11 cellular contexts compared by ENCODE assay signal in the genomic region with DNA sequence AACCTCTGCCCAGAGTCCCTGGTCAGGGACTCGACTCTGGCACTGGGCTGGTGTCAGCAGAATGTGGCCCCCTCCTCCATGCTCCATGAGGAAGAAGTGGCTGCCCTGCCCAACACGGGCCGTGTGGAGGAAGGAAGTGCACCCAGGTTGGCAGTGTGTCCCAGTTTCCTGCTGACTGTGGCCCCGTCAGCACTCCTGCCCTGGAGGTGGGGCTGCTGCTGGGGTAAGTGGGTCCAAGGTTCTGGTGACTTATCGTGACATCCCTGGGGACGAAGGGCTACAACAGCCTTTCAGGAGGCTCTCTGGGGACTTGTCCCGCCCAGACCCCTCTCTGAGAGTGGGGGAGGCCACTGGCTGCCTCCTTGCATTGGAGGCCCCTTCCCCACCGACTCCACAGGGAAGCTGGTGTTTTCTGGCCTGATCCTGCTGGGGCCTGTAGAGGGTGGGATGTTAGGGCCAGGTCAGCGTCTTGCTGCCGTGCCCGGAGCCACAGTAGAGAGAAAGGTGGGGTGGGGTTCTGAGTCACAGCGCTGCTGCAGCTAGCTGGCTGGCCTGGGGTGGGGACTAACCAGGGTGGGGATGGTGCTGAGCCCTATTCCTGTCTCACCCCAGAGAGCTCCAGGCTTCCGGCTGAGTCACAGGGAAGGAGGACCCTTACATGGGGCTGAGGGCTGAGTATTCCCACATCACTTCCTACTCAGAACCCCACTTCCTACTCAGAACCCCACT. TPM values are rescaled to one million over a fixed set of nuclear protein-coding genes. Genes with fewer than 3 reads are reported as not detected.
A peak's percentile ranks its signal among the peaks of the same experiment; 100 is the strongest.
DNase-seq lines count a peak whose midpoint lies in the region; ATAC-seq and TF ChIP-seq lines count a peak whose summit lies in the region.
"Had no signal": no experiment of that assay in that cellular context is flagged by ENCODE, and none has a peak within 500 bp of the region (broad histone marks: within the 10 kb centered on the region; RNA-seq: fewer than 3 reads in every experiment).

No MANE protein-coding gene starts in this region.

- no peaks in the 10 kb centered on the region for H3K27me3 ChIP-seq in GM23338 (ENCODE audit: insufficient read depth)

- H3F3A ChIP-seq in GM23338 (replicated peaks; ENCODE audit: low read depth) = no peaks in the 10 kb centered on the region

- H3K27me3 Mint-ChIP-seq in GM23338 (ENCODE audit: insufficient read depth, low read depth, poor library complexity) = peaks cover 13% of the 10 kb centered on the region
- H3K27me3 Mint-ChIP-seq in activated B cell treated with CpG ODN at 0.5 μM for 24 hours = no peaks in the 10 kb centered on the region
- no peaks in the 10 kb centered on the region for H3K27me3 Mint-ChIP-seq in activated CD4-positive, alpha-beta T cell treated with anti-CD3 and anti-CD28 coated beads, Interleukin-2, amount 10 ng/mL, durations not matched to agents 24 days and 14 days

- H3K4me3 ChIP-seq in GM23338 = no peak overlapping the region

- H3K27ac Mint-ChIP-seq in GM23338 (no peak overlapping the region), activated B cell treated with CpG ODN at 0.5 μM for 24 hours (peak overlapping the region; percentile 95)
- H3K27ac Mint-ChIP-seq in activated CD4-positive, alpha-beta T cell treated with anti-CD3 and anti-CD28 coated beads, Interleukin-2, amount 10 ng/mL, durations not matched to agents 24 days and 14 days = no peak overlapping the region

- H3K4me3 Mint-ChIP-seq in GM23338 = no peak overlapping the region
- H3K4me3 Mint-ChIP-seq in activated B cell treated with CpG ODN at 0.5 μM for 24 hours = peak overlapping the region; percentile 47
- no peak overlapping the region for H3K4me3 Mint-ChIP-seq in activated CD4-positive, alpha-beta T cell treated with anti-CD3 and anti-CD28 coated beads, Interleukin-2, amount 10 ng/mL, durations not matched to agents 24 days and 14 days

- H3K9me3 Mint-ChIP-seq in GM23338 (no peaks in the 10 kb centered on the region), activated B cell treated with CpG ODN at 0.5 μM for 24 hours (no peaks in the 10 kb centered on the region)
- H3K9me3 Mint-ChIP-seq in activated CD4-positive, alpha-beta T cell treated with anti-CD3 and anti-CD28 coated beads, Interleukin-2, amount 10 ng/mL, durations not matched to agents 24 days and 14 days = no peaks in the 10 kb centered on the region

- no peaks in the 10 kb centered on the region for H3K4me1 ChIP-seq in GM23338 (ENCODE audit: insufficient read depth)

- CTCF ChIA-PET in activated B cell treated with CpG ODN at 0.5 μM for 24 hours (lab: Charles Lee) = no interaction called here

- no peaks in the 10 kb centered on the region for H3K9me2 ChIP-seq in GM23338 (ENCODE audit: insufficient read depth)

- in situ Hi-C loops in GM13976 (cut with MboI; ENCODE audit: low sequenced_read_pairs, unreplicated experiment) = no loop called here

- no peak overlapping the region for H2AFZ ChIP-seq in GM23338

- H4K20me1 ChIP-seq in GM23338 (replicated peaks; ENCODE audit: insufficient read depth) = peaks cover 9% of the 10 kb centered on the region

- POLR2A ChIA-PET in activated B cell treated with CpG ODN at 0.5 μM for 24 hours (lab: Charles Lee) = interaction anchor here (0.6 to 7.3 kb wide), 4 partner anchors 9 to 442 kb away, joined by 3 to 144 read pairs (median 61); partner anchors contain the start of gene SEMA4B

- H3K36me3 ChIP-seq in GM23338 (ENCODE audit: insufficient read depth) = no peaks in the 10 kb centered on the region

- peaks cover 37% of the 10 kb centered on the region for H3K79me2 ChIP-seq in GM23338 (replicated peaks; ENCODE audit: insufficient read depth)

- intact Hi-C loops in activated B cell treated with CpG ODN at 0.5 μM for 24 hours (cut with micrococcal nuclease) = no loop called here
- intact Hi-C loops in left ventricle myocardium superior (cut with micrococcal nuclease) = no loop called here
- intact Hi-C loops in sciatic nerve (cut with DNase I) = no loop called here
- intact Hi-C loops in activated CD4-positive, alpha-beta T cell treated with anti-CD3 and anti-CD28 coated beads, Interleukin-2, amount 10 ng/mL, durations not matched to agents 24 days and 14 days (cut with micrococcal nuclease) = no loop called here

- TF ChIP-seq CTCF in GM23338 (conservative IDR thresholded peaks at IDR 0.05; ENCODE audit: low read depth in 2 of 2) = no peak
- no peak for TF ChIP-seq CTCF in activated B cell treated with CpG ODN at 0.5 μM for 24 hours (IDR thresholded peaks at IDR 0.05)
- TF ChIP-seq CTCF in GM13976 (IDR thresholded peaks at IDR 0.05; ENCODE audit: borderline replicate concordance, control extremely low read depth, extremely low read depth, insufficient read depth, missing control alignments) = no peak

- peaks cover 7% of the 10 kb centered on the region; the same call in 2 of the 3 replicates for H3K36me3 Mint-ChIP-seq in GM23338 (ENCODE audit: low read depth)
- H3K36me3 Mint-ChIP-seq in activated B cell treated with CpG ODN at 0.5 μM for 24 hours (ENCODE audit: low read depth) = peaks cover 44% of the 10 kb centered on the region
- H3K36me3 Mint-ChIP-seq in activated CD4-positive, alpha-beta T cell treated with anti-CD3 and anti-CD28 coated beads, Interleukin-2, amount 10 ng/mL, durations not matched to agents 24 days and 14 days (ENCODE audit: low read depth) = peaks cover 18% of the 10 kb centered on the region

- H3K4me1 Mint-ChIP-seq in GM23338 = peaks cover 16% of the 10 kb centered on the region
- H3K4me1 Mint-ChIP-seq in activated B cell treated with CpG ODN at 0.5 μM for 24 hours = peaks cover 95% of the 10 kb centered on the region
- H3K4me1 Mint-ChIP-seq in activated CD4-positive, alpha-beta T cell treated with anti-CD3 and anti-CD28 coated beads, Interleukin-2, amount 10 ng/mL, durations not matched to agents 24 days and 14 days = peaks cover 23% of the 10 kb centered on the region

- ATAC-seq in GM23338 = peak; percentile 33
- no peak for ATAC-seq in activated B cell treated with CpG ODN at 0.5 μM for 24 hours (ENCODE audit: low read depth)
- peak; percentile 37 for ATAC-seq in left ventricle myocardium superior
- ATAC-seq in sciatic nerve = peak; percentile 38
- no peak for ATAC-seq in GM19467 (IDR thresholded peaks at IDR 0.05; ENCODE audit: unreplicated experiment)

- no peak overlapping the region for H3K27ac ChIP-seq in GM23338 (ENCODE audit: low read depth)

- DNase-seq in GM23338 (ENCODE audit: low spot score) (no peak), activated B cell treated with CpG ODN at 0.5 μM for 24 hours (no peak), left ventricle myocardium superior (peak; percentile 44), sciatic nerve (ENCODE audit: low spot score) (no peak), GM13976 (ENCODE audit: low spot score) (no peak), SHP77 treated with DMSO at 0.1 percent for 48 hours (lab: John Stamatoyannopoulos, UW) (no peak)
- no peak for DNase-seq in activated CD4-positive, alpha-beta T cell treated with anti-CD3 and anti-CD28 coated beads, Interleukin-2, amount 10 ng/mL, durations not matched to agents 24 days and 14 days
- DNase-seq: anterior cingulate cortex, GF-D8, HCEC 1CT had no signal

- no peak overlapping the region for H3K4me2 ChIP-seq in GM23338

RNA-seq across cellular contexts. Expression of gene SEMA4B, which starts 10.5 kb away (rescaled TPM):
- 41.2 and 48.2 TPM in 2 replicates for total RNA-seq in GM23338 (2014; rRNA removed; shearing (Covaris generic))
- 16.7 and 19.5 TPM in 2 replicates for polyA plus RNA-seq in GM23338 (2016; fragmentation: Nextera tagmentation; extraction: Ambion mirVana)
- total RNA-seq in activated B cell treated with CpG ODN at 0.5 μM for 24 hours (68.1 and 85.1 TPM in 2 replicates), left ventricle myocardium superior (23.9 TPM), sciatic nerve (55.9 TPM)
- 17.5 and 18.9 TPM in 2 replicates for total RNA-seq in activated CD4-positive, alpha-beta T cell treated with anti-CD3 and anti-CD28 coated beads, Interleukin-2, amount 10 ng/mL, durations not matched to agents 24 days and 14 days

RNA-seq across cellular contexts. Expression of gene CIB1, which starts 22.1 kb away (rescaled TPM):
- total RNA-seq in GM23338 (2014; rRNA removed; shearing (Covaris generic)) = 9.8 and 11.2 TPM in 2 replicates
- polyA plus RNA-seq in GM23338 (2016; fragmentation: Nextera tagmentation; extraction: Ambion mirVana) = 33.5 and 35.9 TPM in 2 replicates
- 96.6 and 105 TPM in 2 replicates for total RNA-seq in activated B cell treated with CpG ODN at 0.5 μM for 24 hours
- 71.7 TPM for total RNA-seq in left ventricle myocardium superior
- total RNA-seq in sciatic nerve = 43.3 TPM
- total RNA-seq in activated CD4-positive, alpha-beta T cell treated with anti-CD3 and anti-CD28 coated beads, Interleukin-2, amount 10 ng/mL, durations not matched to agents 24 days and 14 days = 149 and 156 TPM in 2 replicates

RNA-seq across cellular contexts. Expression of gene GDPGP1, which starts 22.4 kb away (rescaled TPM):
- total RNA-seq in GM23338 (2014; rRNA removed; shearing (Covaris generic)) = 1.2 and 3.8 TPM in 2 replicates
- 0.52 and 0.61 TPM in 2 replicates for polyA plus RNA-seq in GM23338 (2016; fragmentation: Nextera tagmentation; extraction: Ambion mirVana)
- total RNA-seq in activated B cell treated with CpG ODN at 0.5 μM for 24 hours (6.1 and 6.2 TPM in 2 replicates), left ventricle myocardium superior (13.8 TPM), sciatic nerve (5.4 TPM)
- total RNA-seq in activated CD4-positive, alpha-beta T cell treated with anti-CD3 and anti-CD28 coated beads, Interleukin-2, amount 10 ng/mL, durations not matched to agents 24 days and 14 days = 9.9 and 11.9 TPM in 2 replicates

RNA-seq across cellular contexts. Expression of gene TTLL13, which starts 37.8 kb away (rescaled TPM):
- total RNA-seq in GM23338 (2014; rRNA removed; shearing (Covaris generic)) = not detected in 2 replicates
- not detected in 2 replicates for polyA plus RNA-seq in GM23338 (2016; fragmentation: Nextera tagmentation; extraction: Ambion mirVana)
- total RNA-seq in activated B cell treated with CpG ODN at 0.5 μM for 24 hours = 0.49 and 2.2 TPM in 2 replicates
- total RNA-seq in left ventricle myocardium superior = 0.20 TPM
- 0.71 TPM for total RNA-seq in sciatic nerve
- 0.44 and 1.4 TPM in 2 replicates for total RNA-seq in activated CD4-positive, alpha-beta T cell treated with anti-CD3 and anti-CD28 coated beads, Interleukin-2, amount 10 ng/mL, durations not matched to agents 24 days and 14 days

RNA-seq across cellular contexts. Expression of gene NGRN, which starts 53.9 kb away (rescaled TPM):
- total RNA-seq in GM23338 (2014; rRNA removed; shearing (Covaris generic)) = 92.2 and 131 TPM in 2 replicates
- 79.2 and 88.9 TPM in 2 replicates for polyA plus RNA-seq in GM23338 (2016; fragmentation: Nextera tagmentation; extraction: Ambion mirVana)
- total RNA-seq in activated B cell treated with CpG ODN at 0.5 μM for 24 hours (32.8 and 34.1 TPM in 2 replicates), left ventricle myocardium superior (117 TPM), sciatic nerve (63.8 TPM)
- 43.2 and 44.3 TPM in 2 replicates for total RNA-seq in activated CD4-positive, alpha-beta T cell treated with anti-CD3 and anti-CD28 coated beads, Interleukin-2, amount 10 ng/mL, durations not matched to agents 24 days and 14 days

Comparison
In these comparisons a context has a peak if more than half of its experiments do, and no peak if none do; other contexts are left out.
1. ATAC-seq: peak in GM23338 (single experiment), left ventricle myocardium superior (single experiment) and sciatic nerve (single experiment); none in activated B cell treated with CpG ODN at 0.5 μM for 24 hours (single experiment) and GM19467 (single experiment).